ENCODE assay signal across 35 cellular contexts in the genomic region with DNA sequence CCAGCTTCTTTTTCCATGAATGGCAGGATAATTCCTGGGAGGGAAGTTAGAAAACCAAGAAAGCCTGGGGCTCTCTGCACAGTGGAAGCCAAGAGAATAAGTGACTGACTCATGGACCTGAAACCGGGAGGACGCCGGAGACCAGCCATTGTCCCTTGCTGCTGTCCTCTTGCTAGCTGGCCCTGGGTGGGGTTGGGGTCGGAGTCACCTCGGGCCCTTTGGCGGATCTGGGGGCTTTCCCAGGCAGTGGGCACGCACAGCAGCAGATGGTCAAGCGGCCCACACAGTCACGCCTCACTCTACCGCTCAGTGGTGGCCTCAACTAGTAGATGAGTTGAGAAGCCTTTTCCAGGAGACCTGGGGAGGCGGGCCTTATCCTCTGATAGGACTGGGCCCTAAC. TPM values are rescaled to one million over a fixed set of nuclear protein-coding genes. Genes with fewer than 3 reads are reported as not detected.
"Had no signal": no experiment of that assay in that cellular context is flagged by ENCODE, and none has a peak within 500 bp of the region (broad histone marks: within the 10 kb centered on the region; RNA-seq: fewer than 3 reads in every experiment).

No MANE protein-coding gene starts in this region.

- FAIRE-seq: endometrium, endothelial cell of umbilical vein had no signal

- H3K36me3 ChIP-seq: adrenal gland, cardiac muscle cell, colonic mucosa, esophagus squamous epithelium, gastroesophageal sphincter, WERI-Rb-1 had no signal

- H3K27ac ChIP-seq: adrenal gland, body of pancreas, cardiac muscle cell, colonic mucosa, epithelial cell of prostate, esophagus squamous epithelium, gastroesophageal sphincter, WERI-Rb-1 had no signal

- H3K4me1 ChIP-seq: adrenal gland, body of pancreas, colonic mucosa, esophagus squamous epithelium, gastroesophageal sphincter had no signal

- H3K4me3 ChIP-seq: adrenal gland, body of pancreas, cardiac muscle cell, colonic mucosa, esophagus squamous epithelium, gastroesophageal sphincter had no signal

- H3K9me3 ChIP-seq: adrenal gland, body of pancreas, colonic mucosa, esophagus squamous epithelium, gastroesophageal sphincter had no signal

- H3K27me3 ChIP-seq: adrenal gland, body of pancreas, cardiac muscle cell, colonic mucosa, esophagus squamous epithelium, gastroesophageal sphincter had no signal

- DNase-seq: activated CD4-positive, alpha-beta memory T cell treated with anti-CD3 and anti-CD28 coated beads for 36 hours; activated CD4-positive, alpha-beta T cell treated with anti-CD3 and anti-CD28 coated beads for 36 hours; activated CD4-positive, alpha-beta T cell treated with anti-CD3 and anti-CD28 coated beads, Interleukin-2, amount 10 ng/mL, durations not matched to agents 24 days and 14 days; activated CD4-positive, CD25-positive, alpha-beta regulatory T cell; activated CD4-positive, CD25-positive, alpha-beta regulatory T cell treated with anti-CD3 and anti-CD28 coated beads, Interleukin-2, amount 50 U/mL, for 72 hours; activated CD8-positive, alpha-beta memory T cell treated with anti-CD3 and anti-CD28 coated beads, Interleukin-2, amount 10 ng/mL, durations not matched to agents 7 days and 5 days; activated CD8-positive, alpha-beta memory T cell treated with anti-CD3 and anti-CD28 coated beads, Interleukin-2, amount 50 U/mL, for 4 hours; activated CD8-positive, alpha-beta T cell treated with anti-CD3 and anti-CD28 coated beads, Interleukin-2, amount 10 ng/mL, durations not matched to agents 7 days and 5 days; activated effector memory CD4-positive, alpha-beta T cell treated with anti-CD3 and anti-CD28 coated beads, Interleukin-2, amount 50 U/mL, for 16 hours; activated naive CD4-positive, alpha-beta T cell treated with anti-CD3 and anti-CD28 coated beads for 36 hours; activated naive CD8-positive, alpha-beta T cell treated with anti-CD3 and anti-CD28 coated beads for 36 hours; activated naive CD8-positive, alpha-beta T cell treated with anti-CD3 and anti-CD28 coated beads, Interleukin-2, amount 50 U/mL, for 24 hours; activated T-cell treated with anti-CD3 and anti-CD28 coated beads, Interleukin-2, amount 50 U/mL, for 1 hour; activated T-cell treated with anti-CD3 and anti-CD28 coated beads, Interleukin-2, amount 50 U/mL, for 48 hours; adrenal gland; amygdala; aorta; body of pancreas; central memory CD4-positive, alpha-beta T cell; cerebellar nuclear complex; colonic mucosa; effector CD8-positive, alpha-beta T cell; esophagus squamous epithelium; foreskin melanocyte; T-helper 1 cell; T-helper 17 cell; T1000; WERI-Rb-1 had no signal

RNA-seq across cellular contexts. Expression of gene EFHD1, which starts 15.6 kb away (rescaled TPM):
- total RNA-seq: dermis microvascular lymphatic vessel endothelial cell, endothelial cell of umbilical vein, fibroblast of lung had no signal
